Comparison of ENCODE assay signal across 27 cellular contexts in the genomic region with DNA sequence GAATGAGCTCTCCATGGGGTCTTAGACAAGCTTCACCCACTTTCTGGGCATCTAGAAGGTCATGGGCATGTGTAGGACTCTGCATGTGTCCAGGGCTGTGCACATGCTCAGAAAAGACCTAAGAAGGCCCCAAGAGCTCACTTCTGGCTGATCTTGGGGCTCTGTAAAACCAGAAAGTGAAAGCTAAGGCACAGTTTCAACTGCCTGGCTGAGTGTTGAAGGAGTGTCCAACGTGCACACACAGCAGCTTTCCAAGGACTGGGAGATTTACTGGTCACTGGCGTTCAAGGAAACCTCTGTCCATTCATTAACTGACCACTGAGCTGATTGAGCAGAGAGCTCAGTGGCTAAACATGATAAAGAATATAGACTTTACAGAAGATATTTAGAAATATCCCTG.
DNase-seq lines count a peak whose midpoint lies in the region; ATAC-seq and TF ChIP-seq lines count a peak whose summit lies in the region.
"Had no signal": no experiment of that assay in that cellular context is flagged by ENCODE, and none has a peak within 500 bp of the region (broad histone marks: within the 10 kb centered on the region; RNA-seq: fewer than 3 reads in every experiment).

No MANE protein-coding gene starts in this region.

- no peaks in the 10 kb centered on the region for H3K9me3 Mint-ChIP-seq in T-helper 1 cell treated with Interleukin-12 subunit alpha and Interleukin-12 subunit beta and Interleukin-4 antibody, amounts not matched to agents 30 μg/mL and 1 μg/mL, for 36 hours
- H3K9me3 Mint-ChIP-seq: endodermal cell had no signal

- H3K27me3 ChIP-seq in testis, result no peaks in the 10 kb centered on the region
- H3K27me3 ChIP-seq: MG63, spleen, tibial artery had no signal

- TF ChIP-seq CTCF in testis (IDR thresholded peaks at IDR 0.05), result no peak

- no peak overlapping the region for H3K27ac ChIP-seq in testis
- H3K27ac ChIP-seq: 22Rv1, coronary artery, left ventricle myocardium inferior, prostate gland, spleen, tibial artery, VCaP had no signal

- peaks cover 34% of the 10 kb centered on the region for H3K4me1 Mint-ChIP-seq in T-helper 1 cell treated with Interleukin-12 subunit alpha and Interleukin-12 subunit beta and Interleukin-4 antibody, amounts not matched to agents 30 μg/mL and 1 μg/mL, for 36 hours (ENCODE audit: low read depth)

- ATAC-seq in HG02840 (IDR thresholded peaks at IDR 0.05; ENCODE audit: low FRiP score, unreplicated experiment) (no peak), HG03439 (IDR thresholded peaks at IDR 0.05; ENCODE audit: unreplicated experiment) (no peak)
- ATAC-seq: stimulated activated naive CD8-positive, alpha-beta T cell treated with anti-CD3 and anti-CD28 coated beads, Interleukin-15, Interleukin-2, amounts not matched to agents 100 U/mL and 50 U/mL, for 24 hours had no signal

- peaks cover 5% of the 10 kb centered on the region for H3K27me3 Mint-ChIP-seq in T-helper 1 cell treated with Interleukin-12 subunit alpha and Interleukin-12 subunit beta and Interleukin-4 antibody, amounts not matched to agents 30 μg/mL and 1 μg/mL, for 36 hours (ENCODE audit: low read depth)

- H3K27ac Mint-ChIP-seq in T-helper 1 cell treated with Interleukin-12 subunit alpha and Interleukin-12 subunit beta and Interleukin-4 antibody, amounts not matched to agents 30 μg/mL and 1 μg/mL, for 36 hours, result peak overlapping the region; percentile 6
- H3K27ac Mint-ChIP-seq: endodermal cell had no signal

- 50 to 56% methylated on average over 2 of the region's 2 CpGs for WGBS in testis, 2 donors

- intact Hi-C loops in testis (cut with DNase I; ENCODE audit: low total_unique reads), result no loop called here

- no peak for DNase-seq in T-helper 1 cell
- peak; percentile 10 for DNase-seq in amniotic epithelial cell (ENCODE audit: low read depth)
- peak; percentile 11 for DNase-seq in medulla oblongata (ENCODE audit: extremely low spot score)
- peak; percentile 22 for DNase-seq in testis
- no peak for DNase-seq in activated T-cell treated with anti-CD3 and anti-CD28 coated beads for 4 hours
- DNase-seq: activated CD4-positive, alpha-beta T cell treated with anti-CD3 and anti-CD28 coated beads, Interleukin-2, amount 50 U/mL, for 4 hours; activated CD8-positive, alpha-beta memory T cell treated with anti-CD3 and anti-CD28 coated beads, Interleukin-2, amount 50 U/mL, for 4 hours; amniotic stem cell; endodermal cell; H7; head of caudate nucleus; left ventricle myocardium inferior; MG63; NCI-H1436; NCI-H2171; NCI-H524; spleen; stimulated activated CD4-positive, alpha-beta T cell treated with anti-CD3 and anti-CD28 coated beads, Interleukin-4, amount 100 ng/mL, for 24 hours; stimulated activated naive CD8-positive, alpha-beta T cell treated with anti-CD3 and anti-CD28 coated beads, Interleukin-15, Interleukin-2, amounts not matched to agents 100 U/mL and 50 U/mL, for 24 hours had no signal

- H3K4me3 Mint-ChIP-seq in T-helper 1 cell treated with Interleukin-12 subunit alpha and Interleukin-12 subunit beta and Interleukin-4 antibody, amounts not matched to agents 30 μg/mL and 1 μg/mL, for 36 hours, result no peak overlapping the region
- H3K4me3 Mint-ChIP-seq: endodermal cell had no signal

- no peaks in the 10 kb centered on the region for H3K4me1 ChIP-seq in testis
- H3K4me1 ChIP-seq: prostate gland, tibial artery had no signal

- H3K36me3 Mint-ChIP-seq in T-helper 1 cell treated with Interleukin-12 subunit alpha and Interleukin-12 subunit beta and Interleukin-4 antibody, amounts not matched to agents 30 μg/mL and 1 μg/mL, for 36 hours (ENCODE audit: low read depth), result no peaks in the 10 kb centered on the region

- H3K36me3 ChIP-seq in testis (ENCODE audit: low read depth, missing control alignments), result no peaks in the 10 kb centered on the region
- H3K36me3 ChIP-seq: left ventricle myocardium inferior, MG63, prostate gland, spleen, tibial artery had no signal

- no peak for TF ChIP-seq POLR2A in testis (IDR thresholded peaks at IDR 0.05)

- H3K9me3 ChIP-seq in testis, result no peaks in the 10 kb centered on the region
- H3K9me3 ChIP-seq: left ventricle myocardium inferior, MG63, prostate gland, spleen, tibial artery had no signal

- no peak overlapping the region for H3K4me3 ChIP-seq in testis
- H3K4me3 ChIP-seq: coronary artery, left ventricle myocardium inferior, MG63, prostate gland, spleen, tibial artery had no signal

Comparison
In these comparisons a context has a peak if more than half of its experiments do, and no peak if none do; other contexts are left out.
1. DNase-seq: peak in amniotic epithelial cell (single experiment), medulla oblongata (single experiment) and testis (single experiment); none in T-helper 1 cell (0 of 5) and activated T-cell treated with anti-CD3 and anti-CD28 coated beads for 4 hours (single experiment).